Comparison of ENCODE assay signal across 26 cellular contexts in the genomic region with DNA sequence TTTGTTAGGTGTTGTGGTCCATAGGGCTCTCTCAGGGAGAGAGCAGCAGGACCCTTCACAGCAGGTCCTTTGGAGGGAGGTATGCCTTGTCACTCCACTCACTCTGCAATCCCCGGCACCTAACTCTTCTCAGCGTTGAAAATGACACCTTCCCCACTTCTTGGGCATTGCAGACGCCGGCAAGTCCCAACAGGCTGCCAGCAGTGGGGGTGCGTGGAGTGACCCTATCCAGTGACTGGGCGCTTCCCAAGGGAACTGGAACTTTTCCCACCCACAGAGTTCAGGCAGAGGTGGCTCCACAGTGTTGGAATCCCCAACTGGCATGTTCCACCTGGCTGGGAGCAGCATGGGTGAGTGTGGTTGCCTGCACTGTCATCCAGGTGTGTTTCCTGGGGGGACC.
"Had no signal": no experiment of that assay in that cellular context is flagged by ENCODE, and none has a peak within 500 bp of the region (broad histone marks: within the 10 kb centered on the region; RNA-seq: fewer than 3 reads in every experiment).

No MANE protein-coding gene starts in this region.

- H3K4me1 ChIP-seq: stomach, suprapubic skin, testis, thyroid gland, tibial artery, tibial nerve, transverse colon, upper lobe of left lung, upper lobe of right lung, uterus, vagina had no signal

- H3K27me3 ChIP-seq: stomach, suprapubic skin, testis, thyroid gland, tibial artery, tibial nerve, transverse colon, upper lobe of left lung, upper lobe of right lung, uterus, vagina had no signal

- H3K4me3 ChIP-seq: stomach, suprapubic skin, thoracic aorta, thyroid gland, tibial artery, tibial nerve, transverse colon, upper lobe of left lung, upper lobe of right lung, uterus, vagina had no signal

- H3K27ac ChIP-seq: stomach, suprapubic skin, testis, thoracic aorta, thyroid gland, tibial artery, tibial nerve, transverse colon, upper lobe of left lung, upper lobe of right lung, uterus, vagina had no signal

- H3K36me3 ChIP-seq: stomach, suprapubic skin, thoracic aorta, thyroid gland, tibial artery, tibial nerve, transverse colon, upper lobe of left lung, upper lobe of right lung, uterus, vagina had no signal

- ATAC-seq: stimulated activated effector memory CD8-positive, alpha-beta T cell treated with anti-CD3 and anti-CD28 coated beads, Interleukin-12 subunit alpha, Interleukin-12 subunit beta, amount 100 ng/mL, for 72 hours; stimulated activated memory B cell treated with anti-CD40 and anti-IgM and Interleukin-4, amounts not matched to agents 10 μg/mL and 1 μg/mL and 100 μg/mL, for 72 hours; stimulated activated naive B cell treated with anti-CD40 and anti-IgM and Interleukin-4, amounts not matched to agents 10 μg/mL and 1 μg/mL and 100 μg/mL, for 72 hours; stimulated activated naive CD8-positive, alpha-beta T cell treated with anti-CD3 and anti-CD28 coated beads, Interleukin-15, amount 100 ng/mL, for 72 hours; stimulated activated naive CD8-positive, alpha-beta T cell treated with anti-CD3 and anti-CD28 coated beads, Interleukin-15, Interleukin-2, amounts not matched to agents 100 U/mL and 50 U/mL, for 24 hours; upper lobe of right lung had no signal

- DNase-seq: stimulated activated CD4-positive, alpha-beta T cell treated with anti-CD3 and anti-CD28 coated beads, Interleukin-2, amount 100 ng/mL, for 48 hours; stimulated activated CD4-positive, alpha-beta T cell treated with anti-CD3 and anti-CD28 coated beads, Interleukin-4, amount 100 ng/mL, for 1 hour; stimulated activated CD4-positive, alpha-beta T cell treated with anti-CD3 and anti-CD28 coated beads, Interleukin-4, amount 100 ng/mL, for 4 hours; stimulated activated CD8-positive, alpha-beta memory T cell treated with anti-CD3 and anti-CD28 coated beads, Interleukin-4, amount 100 ng/mL, for 48 hours; stimulated activated naive B cell treated with anti-CD40 and anti-IgM and Interleukin-4, amounts not matched to agents 10 μg/mL and 1 μg/mL and 100 μg/mL, for 72 hours; stimulated activated naive CD4-positive, alpha-beta T cell; stimulated activated naive CD4-positive, alpha-beta T cell treated with Interleukin-2 at 50 U/mL for 16 hours; stimulated activated naive CD8-positive, alpha-beta T cell treated with anti-CD3 and anti-CD28 coated beads, Interleukin-15, Interleukin-2, amounts not matched to agents 100 U/mL and 50 U/mL, for 24 hours; stomach; substantia nigra; testis; transverse colon; trophoblast cell; upper lobe of right lung; uterus had no signal

- H3K9me3 ChIP-seq: testis, thoracic aorta, thyroid gland, tibial artery, upper lobe of right lung, uterus, vagina had no signal

- FAIRE-seq: urothelium cell line had no signal
